In the genomic region with DNA sequence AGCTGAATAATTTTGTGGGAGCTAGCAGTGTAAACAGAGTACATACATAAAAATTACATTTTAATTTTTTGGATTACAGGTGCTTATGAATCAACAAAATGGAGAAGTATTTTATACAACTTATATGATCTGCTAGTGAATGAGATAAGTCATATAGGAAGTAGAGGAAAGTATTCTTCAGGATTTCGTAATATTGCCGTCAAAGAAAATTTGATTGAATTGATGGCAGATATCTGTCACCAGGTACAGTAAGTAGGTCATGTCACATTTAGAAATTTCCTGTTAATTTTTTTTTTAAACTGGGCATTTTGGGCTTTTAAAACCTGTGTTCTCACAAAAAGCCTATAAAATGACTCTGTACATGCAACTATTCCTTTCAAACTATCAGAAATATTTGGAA, we compare ENCODE assay signal across 18 cellular contexts. TPM values are rescaled to one million over a fixed set of nuclear protein-coding genes. Genes with fewer than 3 reads are reported as not detected.
DNase-seq lines count a peak whose midpoint lies in the region; ATAC-seq and TF ChIP-seq lines count a peak whose summit lies in the region.
"Had no signal": no experiment of that assay in that cellular context is flagged by ENCODE, and none has a peak within 500 bp of the region (broad histone marks: within the 10 kb centered on the region; RNA-seq: fewer than 3 reads in every experiment).

No MANE protein-coding gene starts in this region.

- intact Hi-C loops in activated CD8-positive, alpha-beta T cell treated with anti-CD3 and anti-CD28 coated beads for 36 hours (cut with micrococcal nuclease): no loop called here
- intact Hi-C loops in CD8-positive, alpha-beta T cell (cut with DNase I, micrococcal nuclease): loop anchor here in 1 of 2 experiments (1.0 kb wide), 1 partner anchor 11 kb away; no protein-coding TSS in a partner anchor
- intact Hi-C loops in natural killer cell (cut with micrococcal nuclease): no loop called here

- no peaks in the 10 kb centered on the region for H3K27me3 ChIP-seq in CD8-positive, alpha-beta T cell (ENCODE audit: insufficient read depth, low read length)
- no peaks in the 10 kb centered on the region for H3K27me3 ChIP-seq in mesendoderm (ENCODE audit: insufficient read depth, low read length, poor library complexity)

- H3K4me3 ChIP-seq in CD8-positive, alpha-beta T cell (ENCODE audit: low read depth, low read length): no peak overlapping the region
- H3K4me3 ChIP-seq in mesendoderm (ENCODE audit: low read length): no peak overlapping the region

- no peak overlapping the region for H2BK5ac ChIP-seq in mesendoderm (ENCODE audit: low read length)

- CTCF ChIA-PET in activated CD8-positive, alpha-beta T cell treated with anti-CD3 and anti-CD28 coated beads for 36 hours (lab: Charles Lee): no interaction called here
- CTCF ChIA-PET in activated CD8-positive, alpha-beta T cell treated with anti-CD3 and anti-CD28 coated beads, Interleukin-2, amount 10 ng/mL, durations not matched to agents 7 days and 5 days (lab: Charles Lee): interaction anchor here (2.0 kb wide), 1 partner anchor 24 kb away, joined by 5 read pairs; a partner anchor contains a TSS
- CTCF ChIA-PET in CD8-positive, alpha-beta T cell (lab: Charles Lee): interaction anchor here (1.0 kb wide), 1 partner anchor 24 kb away, joined by 3 read pairs; a partner anchor contains a TSS

- H3K36me3 Mint-ChIP-seq in activated CD8-positive, alpha-beta T cell treated with anti-CD3 and anti-CD28 coated beads for 36 hours (ENCODE audit: low read depth): peaks cover 51% of the 10 kb centered on the region
- H3K36me3 Mint-ChIP-seq in activated CD8-positive, alpha-beta T cell treated with anti-CD3 and anti-CD28 coated beads, Interleukin-2, amount 10 ng/mL, durations not matched to agents 7 days and 5 days (ENCODE audit: low read depth): peaks cover 67% of the 10 kb centered on the region
- peaks cover 73% of the 10 kb centered on the region for H3K36me3 Mint-ChIP-seq in CD8-positive, alpha-beta T cell
- H3K36me3 Mint-ChIP-seq in activated naive CD8-positive, alpha-beta T cell treated with anti-CD3 and anti-CD28 coated beads, Interleukin-2, amount 50 U/mL, for 24 hours (ENCODE audit: low read depth): peaks cover 42% of the 10 kb centered on the region
- H3K36me3 Mint-ChIP-seq in natural killer cell: peaks cover 25% of the 10 kb centered on the region

- peak overlapping the region; percentile 17 for H3K27ac ChIP-seq in CD8-positive, alpha-beta T cell (ENCODE audit: low read depth, low read length)
- no peak overlapping the region for H3K27ac ChIP-seq in mesendoderm (ENCODE audit: low read depth, low read length)

- H3K18ac ChIP-seq in mesendoderm (ENCODE audit: low read length): no peak overlapping the region

- H3K36me3 ChIP-seq in CD8-positive, alpha-beta T cell (ENCODE audit: insufficient read depth, low read length): peaks cover 40% of the 10 kb centered on the region
- H3K36me3 ChIP-seq in mesendoderm (ENCODE audit: control insufficient read depth, insufficient read depth, low read length): peaks cover 1% of the 10 kb centered on the region

- H3K79me2 ChIP-seq in mesendoderm (ENCODE audit: control insufficient read depth, insufficient read depth, low read length): no peaks in the 10 kb centered on the region

- POLR2A ChIA-PET in activated CD8-positive, alpha-beta T cell treated with anti-CD3 and anti-CD28 coated beads for 36 hours (lab: Charles Lee): interaction anchor here (0.6 to 1.3 kb wide), 2 partner anchors 23 to 24 kb away, joined by 3 to 5 read pairs; a partner anchor contains a TSS
- POLR2A ChIA-PET in activated CD8-positive, alpha-beta T cell treated with anti-CD3 and anti-CD28 coated beads, Interleukin-2, amount 10 ng/mL, durations not matched to agents 7 days and 5 days (lab: Charles Lee): no interaction called here
- POLR2A ChIA-PET in CD8-positive, alpha-beta T cell (lab: Charles Lee): interaction anchor here (1.2 to 4.2 kb wide), 5 partner anchors 10 to 24 kb away, joined by 3 to 32 read pairs (median 8); a partner anchor contains a TSS

- H3K79me1 ChIP-seq in mesendoderm (ENCODE audit: low read length): no peaks in the 10 kb centered on the region

- H3K4ac ChIP-seq in mesendoderm (ENCODE audit: low read depth, low read length): no peak overlapping the region

- H4K5ac ChIP-seq in mesendoderm (ENCODE audit: low read length): no peak overlapping the region

- H4K8ac ChIP-seq in mesendoderm (ENCODE audit: low read depth, low read length): no peak overlapping the region

- no peak for TF ChIP-seq CTCF in activated CD8-positive, alpha-beta T cell treated with anti-CD3 and anti-CD28 coated beads for 36 hours (IDR thresholded peaks at IDR 0.05)
- TF ChIP-seq CTCF in CD8-positive, alpha-beta T cell (IDR thresholded peaks at IDR 0.05): no peak
- TF ChIP-seq CTCF in natural killer cell (IDR thresholded peaks at IDR 0.05): no peak

- H3K27me3 Mint-ChIP-seq in activated CD8-positive, alpha-beta T cell treated with anti-CD3 and anti-CD28 coated beads for 36 hours: no peaks in the 10 kb centered on the region
- no peaks in the 10 kb centered on the region for H3K27me3 Mint-ChIP-seq in activated CD8-positive, alpha-beta T cell treated with anti-CD3 and anti-CD28 coated beads, Interleukin-2, amount 10 ng/mL, durations not matched to agents 7 days and 5 days (ENCODE audit: low read depth)
- H3K27me3 Mint-ChIP-seq in CD8-positive, alpha-beta T cell (ENCODE audit: low read depth): no peaks in the 10 kb centered on the region
- no peaks in the 10 kb centered on the region for H3K27me3 Mint-ChIP-seq in activated naive CD8-positive, alpha-beta T cell treated with anti-CD3 and anti-CD28 coated beads, Interleukin-2, amount 50 U/mL, for 24 hours
- H3K27me3 Mint-ChIP-seq in natural killer cell (ENCODE audit: low read depth in 2 of 2): no peaks in the 10 kb centered on the region

- peaks cover 63% of the 10 kb centered on the region for H3K4me1 Mint-ChIP-seq in activated CD8-positive, alpha-beta T cell treated with anti-CD3 and anti-CD28 coated beads for 36 hours (ENCODE audit: low read depth)
- H3K4me1 Mint-ChIP-seq in activated CD8-positive, alpha-beta T cell treated with anti-CD3 and anti-CD28 coated beads, Interleukin-2, amount 10 ng/mL, durations not matched to agents 7 days and 5 days (ENCODE audit: low read depth): peaks cover 30% of the 10 kb centered on the region
- H3K4me1 Mint-ChIP-seq in CD8-positive, alpha-beta T cell (ENCODE audit: low read depth): peaks cover 74% of the 10 kb centered on the region
- peaks cover 74% of the 10 kb centered on the region for H3K4me1 Mint-ChIP-seq in activated naive CD8-positive, alpha-beta T cell treated with anti-CD3 and anti-CD28 coated beads, Interleukin-2, amount 50 U/mL, for 24 hours
- peaks cover 30 to 38% of the 10 kb centered on the region in 2 donors for H3K4me1 Mint-ChIP-seq in natural killer cell

- H3K27ac Mint-ChIP-seq in activated CD8-positive, alpha-beta T cell treated with anti-CD3 and anti-CD28 coated beads for 36 hours: peak overlapping the region; percentile 55
- H3K27ac Mint-ChIP-seq in activated CD8-positive, alpha-beta T cell treated with anti-CD3 and anti-CD28 coated beads, Interleukin-2, amount 10 ng/mL, durations not matched to agents 7 days and 5 days: no peak overlapping the region
- H3K27ac Mint-ChIP-seq in CD8-positive, alpha-beta T cell: peak overlapping the region; percentile 91
- peak overlapping the region; percentile 53 for H3K27ac Mint-ChIP-seq in activated naive CD8-positive, alpha-beta T cell treated with anti-CD3 and anti-CD28 coated beads, Interleukin-2, amount 50 U/mL, for 24 hours
- H3K27ac Mint-ChIP-seq in natural killer cell: peak overlapping the region; percentile 76 to 88

- TF ChIP-seq POLR2A in erythroblast (IDR thresholded peaks at IDR 0.05; ENCODE audit: low read length): no peak

- H3K4me3 Mint-ChIP-seq in activated CD8-positive, alpha-beta T cell treated with anti-CD3 and anti-CD28 coated beads for 36 hours: no peak overlapping the region
- no peak overlapping the region for H3K4me3 Mint-ChIP-seq in activated CD8-positive, alpha-beta T cell treated with anti-CD3 and anti-CD28 coated beads, Interleukin-2, amount 10 ng/mL, durations not matched to agents 7 days and 5 days
- no peak overlapping the region for H3K4me3 Mint-ChIP-seq in CD8-positive, alpha-beta T cell
- H3K4me3 Mint-ChIP-seq in activated naive CD8-positive, alpha-beta T cell treated with anti-CD3 and anti-CD28 coated beads, Interleukin-2, amount 50 U/mL, for 24 hours: peak overlapping the region; percentile 24
- H3K4me3 Mint-ChIP-seq in natural killer cell: no peak overlapping the region
- H3K4me3 Mint-ChIP-seq: CD14-positive monocyte had no signal

- H3K4me2 ChIP-seq in mesendoderm (ENCODE audit: low read length): no peak overlapping the region

- H2AK5ac ChIP-seq in mesendoderm (ENCODE audit: low read length): no peak overlapping the region

- DNase-seq in activated CD8-positive, alpha-beta T cell treated with anti-CD3 and anti-CD28 coated beads for 36 hours: no peak
- DNase-seq in activated CD8-positive, alpha-beta T cell treated with anti-CD3 and anti-CD28 coated beads, Interleukin-2, amount 10 ng/mL, durations not matched to agents 7 days and 5 days: no peak
- DNase-seq in CD8-positive, alpha-beta T cell: no peak
- no peak for DNase-seq in activated naive CD8-positive, alpha-beta T cell treated with anti-CD3 and anti-CD28 coated beads, Interleukin-2, amount 50 U/mL, for 24 hours
- DNase-seq in natural killer cell (no peak), mesendoderm (no peak), erythroblast (lab: John Stamatoyannopoulos, UW) (no peak)
- DNase-seq: 8988T, Calu3, GF-D8, GOT3, NCI-H1105 treated with DMSO at 0.1 percent for 48 hours, NCI-H1694 treated with DMSO at 0.1 percent for 48 hours, OCI-M1, Right ventricle myocardium superior had no signal

- ATAC-seq in activated CD8-positive, alpha-beta T cell treated with anti-CD3 and anti-CD28 coated beads for 36 hours: no peak
- no peak for ATAC-seq in activated CD8-positive, alpha-beta T cell treated with anti-CD3 and anti-CD28 coated beads, Interleukin-2, amount 10 ng/mL, durations not matched to agents 7 days and 5 days
- no peak for ATAC-seq in CD8-positive, alpha-beta T cell
- ATAC-seq in activated naive CD8-positive, alpha-beta T cell treated with anti-CD3 and anti-CD28 coated beads, Interleukin-2, amount 50 U/mL, for 24 hours: no peak
- ATAC-seq in natural killer cell (no peak), GM18909 (IDR thresholded peaks at IDR 0.05; ENCODE audit: poor library complexity, unreplicated experiment) (no peak)
- ATAC-seq: HCT116 had no signal

- H3K23ac ChIP-seq in mesendoderm (ENCODE audit: low read length): no peak overlapping the region

- H3K9ac ChIP-seq in mesendoderm (ENCODE audit: low read length): no peak overlapping the region

- H3K9me3 Mint-ChIP-seq in activated CD8-positive, alpha-beta T cell treated with anti-CD3 and anti-CD28 coated beads for 36 hours: no peaks in the 10 kb centered on the region
- H3K9me3 Mint-ChIP-seq in activated CD8-positive, alpha-beta T cell treated with anti-CD3 and anti-CD28 coated beads, Interleukin-2, amount 10 ng/mL, durations not matched to agents 7 days and 5 days (ENCODE audit: insufficient read depth): no peaks in the 10 kb centered on the region
- H3K9me3 Mint-ChIP-seq in CD8-positive, alpha-beta T cell: no peaks in the 10 kb centered on the region
- H3K9me3 Mint-ChIP-seq in activated naive CD8-positive, alpha-beta T cell treated with anti-CD3 and anti-CD28 coated beads, Interleukin-2, amount 50 U/mL, for 24 hours: no peaks in the 10 kb centered on the region
- H3K9me3 Mint-ChIP-seq in natural killer cell: no peaks in the 10 kb centered on the region
- H3K9me3 Mint-ChIP-seq: CD14-positive monocyte had no signal

- no peaks in the 10 kb centered on the region for H3K9me3 ChIP-seq in CD8-positive, alpha-beta T cell (ENCODE audit: low read length)

- H2BK15ac ChIP-seq in mesendoderm (replicated peaks; ENCODE audit: low read depth): no peak overlapping the region

- no peak overlapping the region for H2BK120ac ChIP-seq in mesendoderm (ENCODE audit: low read depth, low read length)

- H3K4me1 ChIP-seq in CD8-positive, alpha-beta T cell (ENCODE audit: insufficient read depth, low read length): peaks cover 84% of the 10 kb centered on the region
- no peaks in the 10 kb centered on the region for H3K4me1 ChIP-seq in mesendoderm (ENCODE audit: control insufficient read depth, low read depth, low read length)

- WGBS in mesendoderm (ENCODE audit: extremely low coverage, insufficient coverage, low lambda C conversion rate): no CpG with 5 or more reads among the region's 2 CpGs

- H3K56ac ChIP-seq in mesendoderm (ENCODE audit: low read length): no peak overlapping the region

RNA-seq across cellular contexts. Expression of a gene that starts 24.0 kb away (rescaled TPM):
- 10 to 100 TPM; 75.8 to 77.5 TPM for total RNA-seq in activated CD8-positive, alpha-beta T cell treated with anti-CD3 and anti-CD28 coated beads for 36 hours
- 100 to 1,000 TPM; 206 to 214 TPM for total RNA-seq in activated CD8-positive, alpha-beta T cell treated with anti-CD3 and anti-CD28 coated beads, Interleukin-2, amount 10 ng/mL, durations not matched to agents 7 days and 5 days
- total RNA-seq in CD8-positive, alpha-beta T cell: 100 to 1,000 TPM; 272 to 273 TPM
- total RNA-seq in natural killer cell: 100 to 1,000 TPM; 502 to 568 (median 539) TPM
- polyA plus RNA-seq in mesendoderm (2013, experiment 1 of 2): 14.5 TPM
- 15.3 TPM for polyA plus RNA-seq in mesendoderm (2013, experiment 2 of 2)

RNA-seq across cellular contexts. Expression of a gene that starts 24.4 kb away (rescaled TPM):
- total RNA-seq in activated CD8-positive, alpha-beta T cell treated with anti-CD3 and anti-CD28 coated beads for 36 hours: 10 to 100 TPM; 32.1 to 37.1 TPM
- total RNA-seq in activated CD8-positive, alpha-beta T cell treated with anti-CD3 and anti-CD28 coated beads, Interleukin-2, amount 10 ng/mL, durations not matched to agents 7 days and 5 days: 10 to 100 TPM; 46.7 to 57.2 TPM
- total RNA-seq in CD8-positive, alpha-beta T cell: 10 to 100 TPM; 24.6 to 26.4 TPM
- total RNA-seq in natural killer cell: 10 to 100 TPM; 34.8 to 42.6 (median 36.1) TPM
- 14.4 TPM for polyA plus RNA-seq in mesendoderm (2013, experiment 1 of 2)
- polyA plus RNA-seq in mesendoderm (2013, experiment 2 of 2): 13.2 TPM
